In genomic region chr9:109846781-109847180, GRCh38 we compare ENCODE assay signal across 18 cellular contexts.
"Had no signal": no experiment of that assay in that cellular context is flagged by ENCODE, and none has a peak within 500 bp of the region (broad histone marks: within the 10 kb centered on the region; RNA-seq: fewer than 3 reads in every experiment).

No MANE protein-coding gene starts in this region.

- H3K27ac ChIP-seq: coronary artery, left lung, prostate gland, SK-N-MC, thoracic aorta, upper lobe of right lung had no signal

- H3K9me3 ChIP-seq: left lung, prostate gland, thoracic aorta, upper lobe of right lung had no signal

- H3K4me1 ChIP-seq: left lung, prostate gland, upper lobe of right lung had no signal

- H3K27me3 ChIP-seq: left lung, upper lobe of right lung had no signal

- H3K4me3 ChIP-seq: coronary artery, left lung, prostate gland, SK-N-MC, thoracic aorta, upper lobe of right lung had no signal

- DNase-seq: activated CD4-positive, alpha-beta T cell treated with anti-CD3 and anti-CD28 coated beads, Interleukin-2, amount 10 ng/mL, durations not matched to agents 7 days and 5 days; activated CD8-positive, alpha-beta memory T cell treated with anti-CD3 and anti-CD28 coated beads, Interleukin-2, amount 50 U/mL, for 4 hours; activated effector memory CD4-positive, alpha-beta T cell treated with Interleukin-2 at 50 U/mL for 16 hours; activated naive CD4-positive, alpha-beta T cell treated with anti-CD3 and anti-CD28 coated beads, Interleukin-2, amount 10 ng/mL, durations not matched to agents 7 days and 5 days; activated naive CD8-positive, alpha-beta T cell treated with anti-CD3 and anti-CD28 coated beads, Interleukin-2, amount 50 U/mL, for 24 hours; activated T-cell treated with anti-CD3 and anti-CD28 coated beads, Interleukin-2, amount 50 U/mL, for 4 hours; aorta; erythroblast; left lung; right cardiac atrium; stimulated activated CD4-positive, alpha-beta T cell treated with anti-CD3 and anti-CD28 coated beads, Interleukin-4, amount 100 ng/mL, for 4 hours; T-helper 1 cell; T1000; upper lobe of right lung had no signal

- H3K36me3 ChIP-seq: left lung, prostate gland, thoracic aorta, upper lobe of right lung had no signal
